16 cellular contexts compared by ENCODE assay signal in the genomic region with DNA sequence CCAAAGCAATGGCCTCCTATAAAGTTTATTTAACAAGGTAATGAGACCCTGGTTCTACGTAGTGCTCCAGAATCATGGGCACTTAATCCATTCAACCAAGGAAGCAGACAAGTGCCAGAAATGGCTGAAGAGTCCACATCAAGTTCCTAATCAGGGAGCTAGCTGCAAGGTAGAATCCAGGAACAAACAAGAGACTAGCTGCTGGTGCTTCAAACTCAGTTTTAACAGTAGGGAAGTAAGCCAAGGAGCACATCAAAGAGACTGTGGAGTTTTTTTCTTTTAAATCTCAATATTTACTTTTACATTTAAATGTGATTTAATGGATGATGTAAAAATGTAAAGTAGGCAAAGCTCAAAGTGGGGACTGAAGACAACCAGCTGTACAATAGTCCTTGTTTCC.
DNase-seq lines count a peak whose midpoint lies in the region; ATAC-seq, FAIRE-seq and TF ChIP-seq lines count a peak whose summit lies in the region.
"Had no signal": no experiment of that assay in that cellular context is flagged by ENCODE, and none has a peak within 500 bp of the region (broad histone marks: within the 10 kb centered on the region; RNA-seq: fewer than 3 reads in every experiment).

No MANE protein-coding gene starts in this region.

- no peaks in the 10 kb centered on the region for H3K4me1 ChIP-seq in neural progenitor cell
- H3K4me1 ChIP-seq: BLaER1, Caco-2 had no signal

- peak; percentile 3 for DNase-seq in NCI-H2029 (lab: John Stamatoyannopoulos, UW)
- DNase-seq in NCI-H2029 treated with DMSO at 0.1 percent for 48 hours (lab: John Stamatoyannopoulos, UW): no peak
- peak; percentile 43 for DNase-seq in DMS79 treated with DMSO at 0.1 percent for 48 hours (lab: John Stamatoyannopoulos, UW)
- no peak for DNase-seq in neural progenitor cell (ENCODE audit: low spot score)
- no peak for DNase-seq in GM12892 (ENCODE audit: insufficient read length)
- DNase-seq in OCI-M1 (lab: John Stamatoyannopoulos, UW): no peak
- DNase-seq: 8988T; AML-193; Caco-2; CD8-positive, alpha-beta memory T cell; GM23248; H9 had no signal

- no peaks in the 10 kb centered on the region for H4K20me1 ChIP-seq in neural progenitor cell (ENCODE audit: low read depth)
- H4K20me1 ChIP-seq: BLaER1 had no signal

- H3K9me3 ChIP-seq in neural progenitor cell (ENCODE audit: low read depth): no peaks in the 10 kb centered on the region
- H3K9me3 ChIP-seq: BLaER1, Caco-2 had no signal

- peak overlapping the region; percentile 12 for H2AFZ ChIP-seq in neural progenitor cell (replicated peaks)
- H2AFZ ChIP-seq: GM23248 had no signal

- H3K9me3 Mint-ChIP-seq in neural progenitor cell: no peaks in the 10 kb centered on the region
- H3K9me3 Mint-ChIP-seq: H9 had no signal

- H3K27ac Mint-ChIP-seq in neural progenitor cell: no peak overlapping the region
- H3K27ac Mint-ChIP-seq: CD8-positive, alpha-beta memory T cell; H9 had no signal

- no peak overlapping the region for H3K4me2 ChIP-seq in neural progenitor cell
- H3K4me2 ChIP-seq: BLaER1 had no signal

- no peak for TF ChIP-seq POLR2A in GM12892 (IDR thresholded peaks at IDR 0.05; ENCODE audit: low read depth, low read length)

- H3K27ac ChIP-seq in VCaP (peak overlapping the region; percentile 64), neural progenitor cell (no peak overlapping the region)
- H3K27ac ChIP-seq: BLaER1, GM23248 had no signal

- TF ChIP-seq CTCF in VCaP (conservative IDR thresholded peaks at IDR 0.05): no peak
- no peak for TF ChIP-seq CTCF in neural progenitor cell (IDR thresholded peaks at IDR 0.05)

- no peaks in the 10 kb centered on the region for H3K27me3 ChIP-seq in neural progenitor cell
- H3K27me3 ChIP-seq: BLaER1 had no signal

- no peak overlapping the region for H3K4me3 ChIP-seq in neural progenitor cell
- H3K4me3 ChIP-seq: BLaER1, GM12878, GM23248 had no signal

- ATAC-seq in esophagus mucosa: no peak
- ATAC-seq: GM12878 had no signal

- FAIRE-seq in GM12892 (lab: Jason Lieb, UNC): no peak
- FAIRE-seq: GM12878 had no signal

- H3K27me3 Mint-ChIP-seq in neural progenitor cell (ENCODE audit: insufficient read depth, low read depth): no peaks in the 10 kb centered on the region
- H3K27me3 Mint-ChIP-seq: CD8-positive, alpha-beta memory T cell had no signal

- no peaks in the 10 kb centered on the region for H3K4me1 Mint-ChIP-seq in neural progenitor cell
- H3K4me1 Mint-ChIP-seq: CD8-positive, alpha-beta memory T cell had no signal

- no peak overlapping the region for H3K9ac ChIP-seq in neural progenitor cell
- H3K9ac ChIP-seq: BLaER1, GM23248 had no signal

- H3K36me3 ChIP-seq in neural progenitor cell: no peaks in the 10 kb centered on the region
- H3K36me3 ChIP-seq: BLaER1 had no signal

- H3K79me2 ChIP-seq in neural progenitor cell (ENCODE audit: low read depth): no peaks in the 10 kb centered on the region

- no peak overlapping the region for H3K4me3 Mint-ChIP-seq in neural progenitor cell
- H3K4me3 Mint-ChIP-seq: CD8-positive, alpha-beta memory T cell; H9 had no signal

- no peaks in the 10 kb centered on the region for H3F3A ChIP-seq in neural progenitor cell (ENCODE audit: low read depth)

- no peaks in the 10 kb centered on the region for H3K36me3 Mint-ChIP-seq in neural progenitor cell
- H3K36me3 Mint-ChIP-seq: CD8-positive, alpha-beta memory T cell had no signal

Comparison
In these comparisons a context has a peak if more than half of its experiments do, and no peak if none do; other contexts are left out.
1. DNase-seq: peak in NCI-H2029 (single experiment) and DMS79 treated with DMSO at 0.1 percent for 48 hours (single experiment); none in NCI-H2029 treated with DMSO at 0.1 percent for 48 hours (single experiment), neural progenitor cell (single experiment), GM12892 (single experiment) and OCI-M1 (single experiment).